13 cellular contexts compared by ENCODE assay signal in the genomic region with DNA sequence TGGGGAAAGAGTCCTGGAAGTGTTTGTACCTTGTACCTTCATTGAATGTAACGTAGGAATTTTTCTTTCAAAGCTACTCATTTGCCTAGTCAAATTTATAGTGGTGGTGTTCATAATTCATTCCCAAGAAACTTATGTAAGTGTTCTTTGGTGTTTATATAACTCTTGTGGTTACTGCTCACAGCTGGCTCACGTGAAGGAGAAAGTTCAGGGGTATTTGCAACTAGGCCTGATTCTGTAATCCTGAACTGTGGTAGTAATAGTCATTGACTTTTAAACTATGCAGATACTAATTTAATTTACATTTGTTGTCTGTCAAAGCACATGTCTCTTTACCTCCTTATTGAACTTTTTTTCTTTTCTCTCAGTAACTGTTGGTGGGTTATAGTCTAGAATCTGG. TPM values are rescaled to one million over a fixed set of nuclear protein-coding genes. Genes with fewer than 3 reads are reported as not detected.
A peak's percentile ranks its signal among the peaks of the same experiment; 100 is the strongest.
DNase-seq lines count a peak whose midpoint lies in the region; ATAC-seq, FAIRE-seq and TF ChIP-seq lines count a peak whose summit lies in the region.
"Had no signal": no experiment of that assay in that cellular context is flagged by ENCODE, and none has a peak within 500 bp of the region (broad histone marks: within the 10 kb centered on the region; RNA-seq: fewer than 3 reads in every experiment).

No MANE protein-coding gene starts in this region.

- peak overlapping the region; percentile 50 for H3K27ac Mint-ChIP-seq in T-helper 1 cell treated with Interleukin-12 subunit alpha and Interleukin-12 subunit beta and Interleukin-4 antibody, amounts not matched to agents 30 μg/mL and 1 μg/mL, for 36 hours

- H3K4me3 ChIP-seq in HepG2 (replicated peaks in 1 of 3; ENCODE audit: insufficient read depth in 1 of 3, low read depth in 2 of 3, low read length in 3 of 3) (peak overlapping the region in 1 of 3 experiments; percentile 8; a peak in 1 of 6 replicates), tibial nerve (no peak overlapping the region)

- POLR2A ChIA-PET in HepG2 (lab: Yijun Ruan, JAX), result interaction anchor here (1.1 to 1.2 kb wide), 2 partner anchors 120 to 121 kb away, joined by 3 to 9 read pairs; a partner anchor contains a TSS

- H3K79me2 ChIP-seq in HepG2 (ENCODE audit: insufficient read depth, low read length), result peaks cover 14% of the 10 kb centered on the region

- peak overlapping the region; percentile 49 for H3K4me2 ChIP-seq in HepG2 (ENCODE audit: low read depth, low read length)

- no peak for DNase-seq in T-helper 1 cell
- peak in 3 of 61 donors; percentile 8 to 30 (median 15) for DNase-seq in caudate nucleus (lab: John Stamatoyannopoulos, UW)
- DNase-seq in HepG2 (ENCODE audit: low spot score), result peak; percentile 25
- no peak for DNase-seq in tibial nerve (ENCODE audit: low spot score in 2 of 2)
- DNase-seq in HK-2 (ENCODE audit: unreplicated experiment), result no peak
- DNase-seq: 8988T; activated CD4-positive, CD25-positive, alpha-beta regulatory T cell treated with anti-CD3 and anti-CD28 coated beads, Interleukin-2, amount 50 U/mL, for 72 hours; activated effector memory CD4-positive, alpha-beta T cell treated with anti-CD3 and anti-CD28 coated beads, Interleukin-2, amount 50 U/mL, for 16 hours; SHP77 treated with DMSO at 0.1 percent for 48 hours had no signal

- WGBS in HepG2 (ENCODE audit: low lambda C conversion rate), result 10% methylated on average over 2 of the region's 2 CpGs
- WGBS in tibial nerve, 2 donors, result 51 to 70% methylated on average over 2 of the region's 2 CpGs

- H3K9ac ChIP-seq in HepG2 (ENCODE audit: insufficient read depth, low read depth, low read length), result no peak overlapping the region

- H3K27me3 ChIP-seq in HepG2 (ENCODE audit: control insufficient read depth in 1 of 2, insufficient read depth in 2 of 2, low read length in 2 of 2), result no peaks in the 10 kb centered on the region; a peak in 1 of 5 replicates
- no peaks in the 10 kb centered on the region for H3K27me3 ChIP-seq in tibial nerve

- no peak; the same call in 2 of the 3 replicates for ATAC-seq in HepG2
- no peak for ATAC-seq in GM21528 (IDR thresholded peaks at IDR 0.05; ENCODE audit: low FRiP score, unreplicated experiment)
- no peak for ATAC-seq in HG03432 (IDR thresholded peaks at IDR 0.05; ENCODE audit: unreplicated experiment)

- intact Hi-C loops in HepG2 (cut with micrococcal nuclease; ENCODE audit: unreplicated experiment), result no loop called here

- TSS peak; percentile 49 for BruUV-seq in HepG2 (replicated peaks; lab: Mats Ljungman, UMichigan)

- TF ChIP-seq EP300 in HepG2 (IDR thresholded peaks at IDR 0.05; ENCODE audit: low read depth in 2 of 2, low read length in 2 of 2) (peak in 1 of 2 experiments; percentile 61; a peak in 2 of 4 replicates), HepG2 (CRISPR knock-in tag; IDR thresholded peaks at IDR 0.05; ENCODE audit: borderline replicate concordance) (no peak), tibial nerve (IDR thresholded peaks at IDR 0.05) (no peak)

- H3K9me3 ChIP-seq in HepG2 (ENCODE audit: low read length) (no peaks in the 10 kb centered on the region), tibial nerve (no peaks in the 10 kb centered on the region)

- no peak for TF ChIP-seq RAD21 in HepG2 (CRISPR knock-in tag; IDR thresholded peaks at IDR 0.05)

- H4K20me1 ChIP-seq in HepG2 (ENCODE audit: insufficient read depth, low read length), result no peaks in the 10 kb centered on the region

- TF ChIP-seq CTCF in HepG2 (CRISPR knock-in tag; IDR thresholded peaks at IDR 0.05) (no peak), tibial nerve (IDR thresholded peaks at IDR 0.05) (no peak)

- H3K4me3 Mint-ChIP-seq in T-helper 1 cell treated with Interleukin-12 subunit alpha and Interleukin-12 subunit beta and Interleukin-4 antibody, amounts not matched to agents 30 μg/mL and 1 μg/mL, for 36 hours, result no peak overlapping the region
- H3K4me3 Mint-ChIP-seq: neural crest cell had no signal

- H3K27ac ChIP-seq in caudate nucleus (ENCODE audit: low read depth, low read length), result peak overlapping the region; percentile 21
- H3K27ac ChIP-seq in HepG2 (ENCODE audit: extremely low read length, insufficient read depth, low read length), result peak overlapping the region; percentile 67
- peak overlapping the region in 3 of 4 donors; percentile 7 to 67 (median 52) for H3K27ac ChIP-seq in tibial nerve

- FAIRE-seq in HepG2 (lab: Jason Lieb, UNC), result peak; percentile 50

- CTCF ChIA-PET in HepG2 (lab: Yijun Ruan, JAX; ENCODE audit: low intra/inter-chr PET ratio, low total read pairs), result no interaction called here

- H3K36me3 ChIP-seq in HepG2 (replicated peaks in 1 of 2; ENCODE audit: control insufficient read depth in 1 of 2, insufficient read depth in 2 of 2, low read length in 2 of 2) (peaks cover 0 to 4% of the 10 kb centered on the region in 2 experiments; a peak in 1 of 5 replicates), tibial nerve (no peaks in the 10 kb centered on the region)

- peaks cover 2% of the 10 kb centered on the region for H3K36me3 Mint-ChIP-seq in T-helper 1 cell treated with Interleukin-12 subunit alpha and Interleukin-12 subunit beta and Interleukin-4 antibody, amounts not matched to agents 30 μg/mL and 1 μg/mL, for 36 hours (ENCODE audit: low read depth)

- no peak overlapping the region for H2AFZ ChIP-seq in HepG2 (ENCODE audit: low read length)

- no peaks in the 10 kb centered on the region for H3K9me3 Mint-ChIP-seq in T-helper 1 cell treated with Interleukin-12 subunit alpha and Interleukin-12 subunit beta and Interleukin-4 antibody, amounts not matched to agents 30 μg/mL and 1 μg/mL, for 36 hours
- H3K9me3 Mint-ChIP-seq: neural crest cell had no signal

- in situ Hi-C loops in HepG2 (cut with HindIII; ENCODE audit: extremely low pct_ligation_motif_present, low pct_unique_long_range_greater_than_20kb), result no loop called here

- peaks cover 5% of the 10 kb centered on the region for H3K4me1 Mint-ChIP-seq in T-helper 1 cell treated with Interleukin-12 subunit alpha and Interleukin-12 subunit beta and Interleukin-4 antibody, amounts not matched to agents 30 μg/mL and 1 μg/mL, for 36 hours (ENCODE audit: low read depth)

- H3K4me1 ChIP-seq in HepG2 (ENCODE audit: insufficient read depth, low read length) (peaks cover 42% of the 10 kb centered on the region), tibial nerve (peaks cover 0 to 50% (median 14%) of the 10 kb centered on the region in 4 donors)

- TF ChIP-seq POLR2A in HepG2 (IDR thresholded peaks at IDR 0.05; ENCODE audit: insufficient read depth in 1 of 2, low read depth in 2 of 2, low read length in 2 of 2), result no peak
- no peak for TF ChIP-seq POLR2A in tibial nerve (IDR thresholded peaks at IDR 0.05)

- H3K27me3 Mint-ChIP-seq in T-helper 1 cell treated with Interleukin-12 subunit alpha and Interleukin-12 subunit beta and Interleukin-4 antibody, amounts not matched to agents 30 μg/mL and 1 μg/mL, for 36 hours (ENCODE audit: low read depth), result no peaks in the 10 kb centered on the region

TF ChIP-seq in HepG2, 621 proteins besides CTCF, POLR2A, EP300 and RAD21 (continues in another document):
- TF ChIP-seq FOXP1 (IDR thresholded peaks at IDR 0.05) (no peak), FOXP1 (CRISPR knock-in tag; IDR thresholded peaks at IDR 0.05) (peak; percentile 44; the same call in 1 of the 2 replicates), ZNF264 (CRISPR knock-in tag; IDR thresholded peaks at IDR 0.05) (0 out of 2 replicates have a peak, but pooled peaks have one; percentile 32), SMAD1 (CRISPR knock-in tag; IDR thresholded peaks at IDR 0.05; ENCODE audit: borderline replicate concordance, low read depth) (no peak), FLYWCH1 (CRISPR knock-in tag; IDR thresholded peaks at IDR 0.05) (no peak), DR1 (CRISPR knock-in tag; IDR thresholded peaks at IDR 0.05) (no peak), ZFY (CRISPR knock-in tag; IDR thresholded peaks at IDR 0.05) (0 out of 2 replicates have a peak, but pooled peaks have one; percentile 39)

RNA-seq across cellular contexts. Expression of a gene that starts 50.5 kb away (rescaled TPM):
- 18.8 and 35.2 TPM in 2 replicates for total RNA-seq in HepG2 (2016; rRNA removed; fragmentation: Illumina TruSeq; extraction: Trizol)
- total RNA-seq in HepG2 (2016; cell fraction: cytosol; rRNA removed; fragmentation: Illumina TruSeq; extraction: Trizol; ENCODE audit: low read depth), result 17.1 and 21.8 TPM in 2 replicates
- total RNA-seq in HepG2 (2016; cell fraction: insoluble cytoplasmic fraction; rRNA removed; fragmentation: Illumina TruSeq; extraction: Trizol), result 21.1 and 37.8 TPM in 2 replicates
- total RNA-seq in HepG2 (2016; cell fraction: membrane; rRNA removed; fragmentation: Illumina TruSeq; extraction: Trizol), result 21.4 and 24.5 TPM in 2 replicates
- total RNA-seq in HepG2 (2016; cell fraction: nucleus; rRNA removed; fragmentation: Illumina TruSeq; extraction: Trizol), result 32.3 and 33.9 TPM in 2 replicates
- polyA plus RNA-seq in HepG2 (2011; rRNA removed), result 52.1 and 59.2 TPM in 2 replicates
- polyA plus RNA-seq in HepG2 (2011; cell fraction: cytosol; rRNA removed), result 63.4 and 75.9 TPM in 2 replicates
- polyA plus RNA-seq in HepG2 (2011; cell fraction: nucleus; rRNA removed), result 42.5 and 44.4 TPM in 2 replicates
- 22.0 and 25.2 TPM in 2 replicates for polyA plus RNA-seq in HepG2 (2012)
- 20.4 and 25.7 TPM in 2 replicates for polyA plus RNA-seq in HepG2 (2016; cell fraction: cytosol; fragmentation: Illumina TruSeq; extraction: Trizol; ENCODE audit: low read depth)
- 23.5 and 26.8 TPM in 2 replicates for polyA plus RNA-seq in HepG2 (2016; cell fraction: insoluble cytoplasmic fraction; fragmentation: Illumina TruSeq; extraction: Trizol; ENCODE audit: low read depth)
- 21.8 and 22.3 TPM in 2 replicates for polyA plus RNA-seq in HepG2 (2016; cell fraction: membrane; fragmentation: Illumina TruSeq; extraction: Trizol; ENCODE audit: low read depth)
- 54.4 and 73.2 TPM in 2 replicates for polyA plus RNA-seq in HepG2 (2016; cell fraction: nucleus; fragmentation: Illumina TruSeq; extraction: Trizol; ENCODE audit: insufficient read depth, low read depth)
- 115 and 158 TPM in 2 replicates for polyA minus RNA-seq in HepG2 (2011; rRNA and poly(A)+ RNA removed; ENCODE audit: low replicate concordance)
- 28.8 and 28.9 TPM in 2 replicates for polyA minus RNA-seq in HepG2 (2011; cell fraction: cytosol; rRNA and poly(A)+ RNA removed)
- 9.1 and 11.6 TPM in 2 replicates for polyA minus RNA-seq in HepG2 (2011; cell fraction: nucleus; rRNA and poly(A)+ RNA removed)
- total RNA-seq in tibial nerve, result 10 to 100 TPM; 68.8 to 80.0 (median 73.2) TPM
